10 cellular contexts compared by ENCODE assay signal in the genomic region with DNA sequence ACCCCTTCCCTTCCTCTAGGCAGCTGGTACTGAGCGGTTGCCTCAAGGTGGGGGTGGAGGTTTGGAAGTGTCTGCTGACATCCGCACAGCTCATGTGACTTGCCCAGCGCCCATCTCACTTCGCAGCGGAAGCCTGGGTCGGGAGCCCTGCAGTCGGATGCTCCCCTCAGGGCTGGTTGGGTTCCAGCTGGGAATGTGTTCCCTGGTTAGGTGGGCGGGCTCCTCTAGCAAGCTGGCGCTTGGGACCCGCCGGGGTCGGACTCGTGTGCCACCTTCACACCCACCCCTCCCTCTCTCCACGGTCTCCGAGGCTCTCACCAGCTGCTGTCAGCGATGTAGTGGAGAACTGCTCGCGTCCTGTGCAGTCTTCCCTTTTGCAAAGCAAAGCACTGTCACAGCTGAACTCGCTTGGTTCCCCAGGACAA. TPM values are rescaled to one million over a fixed set of nuclear protein-coding genes. Genes with fewer than 3 reads are reported as not detected.
A peak's percentile ranks its signal among the peaks of the same experiment; 100 is the strongest.
DNase-seq lines count a peak whose midpoint lies in the region; ATAC-seq and TF ChIP-seq lines count a peak whose summit lies in the region.
"Had no signal": no experiment of that assay in that cellular context is flagged by ENCODE, and none has a peak within 500 bp of the region (broad histone marks: within the 10 kb centered on the region; RNA-seq: fewer than 3 reads in every experiment).

No MANE protein-coding gene starts in this region.

- H3K27me3 Mint-ChIP-seq in activated naive CD4-positive, alpha-beta T cell treated with anti-CD3 and anti-CD28 coated beads, Interleukin-2, amount 50 U/mL, for 24 hours = no peaks in the 10 kb centered on the region

- no peak for TF ChIP-seq POLR2A in vagina (IDR thresholded peaks at IDR 0.05)

- no peaks in the 10 kb centered on the region for H3K27me3 ChIP-seq in vagina

- no peaks in the 10 kb centered on the region for H3K9me3 Mint-ChIP-seq in activated naive CD4-positive, alpha-beta T cell treated with anti-CD3 and anti-CD28 coated beads, Interleukin-2, amount 50 U/mL, for 24 hours

- H3K36me3 ChIP-seq in vagina = no peaks in the 10 kb centered on the region

- H3K36me3 Mint-ChIP-seq in activated naive CD4-positive, alpha-beta T cell treated with anti-CD3 and anti-CD28 coated beads, Interleukin-2, amount 50 U/mL, for 24 hours = no peaks in the 10 kb centered on the region

- ATAC-seq in GM21528 (IDR thresholded peaks at IDR 0.05; ENCODE audit: low FRiP score, unreplicated experiment) = no peak
- no peak for ATAC-seq in HG02870 (IDR thresholded peaks at IDR 0.05; ENCODE audit: unreplicated experiment)

- peak overlapping the region; percentile 33 for H3K4me3 Mint-ChIP-seq in activated naive CD4-positive, alpha-beta T cell treated with anti-CD3 and anti-CD28 coated beads, Interleukin-2, amount 50 U/mL, for 24 hours

- peaks cover 70% of the 10 kb centered on the region for H3K4me1 Mint-ChIP-seq in activated naive CD4-positive, alpha-beta T cell treated with anti-CD3 and anti-CD28 coated beads, Interleukin-2, amount 50 U/mL, for 24 hours

- peak overlapping the region; percentile 19 to 32 for H3K4me3 ChIP-seq in vagina

- intact Hi-C loops in vagina (cut with DNase I) = no loop called here

- H3K27ac ChIP-seq in vagina = peak overlapping the region; percentile 70

- peak; percentile 24 for DNase-seq in stimulated activated CD8-positive, alpha-beta memory T cell treated with anti-CD3 and anti-CD28 coated beads, Interleukin-12 subunit alpha, Interleukin-12 subunit beta, amount 100 ng/mL, for 4 hours (ENCODE audit: low read depth)
- DNase-seq in stimulated activated CD8-positive, alpha-beta memory T cell treated with anti-CD3 and anti-CD28 coated beads, Interleukin-4, amount 100 ng/mL, for 48 hours = no peak
- DNase-seq in iris pigment epithelial cell (ENCODE audit: low read depth) (peak; percentile 51), vagina (ENCODE audit: extremely low spot score in 2 of 2) (no peak), NCI-H1092 treated with DMSO at 0.1 percent for 48 hours (lab: John Stamatoyannopoulos, UW) (no peak)
- DNase-seq: GDM1, Kasumi-1 had no signal

- TF ChIP-seq CTCF in vagina (IDR thresholded peaks at IDR 0.05) = no peak

- peaks cover 67% of the 10 kb centered on the region for H3K4me1 ChIP-seq in vagina

- no peaks in the 10 kb centered on the region for H3K9me3 ChIP-seq in vagina

- peak overlapping the region; percentile 55 for H3K27ac Mint-ChIP-seq in activated naive CD4-positive, alpha-beta T cell treated with anti-CD3 and anti-CD28 coated beads, Interleukin-2, amount 50 U/mL, for 24 hours

RNA-seq across cellular contexts. Expression of gene PPP1R37, which starts 10.2 kb away (rescaled TPM):
- total RNA-seq in vagina = 23.8 TPM

RNA-seq across cellular contexts. Expression of gene GEMIN7, which starts 24.2 kb away (rescaled TPM):
- total RNA-seq in vagina = 42.0 TPM

RNA-seq across cellular contexts. Expression of gene ZNF296, which starts 26.9 kb away (rescaled TPM):
- 5.6 TPM for total RNA-seq in vagina

RNA-seq across cellular contexts. Expression of gene NKPD1, which starts 57.6 kb away (rescaled TPM):
- 14.0 TPM for total RNA-seq in vagina

Comparison
In these comparisons a context has a peak if more than half of its experiments do, and no peak if none do; other contexts are left out.
1. DNase-seq: peak in stimulated activated CD8-positive, alpha-beta memory T cell treated with anti-CD3 and anti-CD28 coated beads, Interleukin-12 subunit alpha, Interleukin-12 subunit beta, amount 100 ng/mL, for 4 hours (single experiment) and iris pigment epithelial cell (single experiment); none in stimulated activated CD8-positive, alpha-beta memory T cell treated with anti-CD3 and anti-CD28 coated beads, Interleukin-4, amount 100 ng/mL, for 48 hours (single experiment), vagina (0 of 2) and NCI-H1092 treated with DMSO at 0.1 percent for 48 hours (single experiment).